In the genomic region with DNA sequence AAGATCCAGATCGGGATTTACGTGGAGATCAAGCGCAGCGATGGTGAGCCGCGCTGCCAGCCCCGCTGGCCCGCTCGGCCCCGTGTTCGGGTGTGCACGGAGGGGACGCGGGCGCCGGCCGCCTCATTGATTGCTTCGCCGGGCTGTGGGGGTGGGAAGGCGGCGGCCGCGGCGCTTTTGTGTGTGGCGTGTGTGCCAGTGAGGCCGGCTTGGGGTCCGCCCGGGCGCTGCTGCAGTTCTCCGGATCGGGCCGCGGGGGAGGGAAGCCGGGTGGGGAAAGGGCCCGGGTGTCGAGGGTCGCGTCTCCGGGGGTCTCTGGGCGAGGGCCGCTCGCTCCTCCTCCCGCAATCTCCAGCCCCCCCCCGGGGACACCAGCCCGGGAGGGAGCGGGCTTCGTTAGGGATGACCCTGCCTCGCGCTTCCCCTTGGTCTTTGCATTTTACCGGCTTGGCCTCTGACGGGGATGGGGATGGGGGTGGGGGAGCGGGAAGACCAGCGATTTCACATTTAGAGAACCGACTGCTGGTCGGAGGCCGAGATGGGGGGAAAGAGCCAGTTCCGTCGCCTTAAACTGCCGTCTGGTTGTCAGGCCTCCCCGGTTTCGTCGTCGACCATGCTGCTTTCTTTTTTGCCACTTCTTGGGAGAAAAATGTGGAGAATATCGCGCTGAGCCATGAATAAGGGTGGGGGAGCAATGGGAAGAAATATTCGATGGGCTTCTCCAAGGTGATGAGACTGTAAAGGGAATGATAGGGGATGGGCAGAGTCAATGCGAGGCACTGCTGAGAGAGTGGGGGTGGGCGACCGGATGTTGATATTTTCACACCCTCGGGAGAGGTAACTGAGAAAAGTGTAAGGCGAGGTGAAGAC, we compare ENCODE assay signal across 8 cellular contexts. TPM values are rescaled to one million over a fixed set of nuclear protein-coding genes. Genes with fewer than 3 reads are reported as not detected.
DNase-seq lines count a peak whose midpoint lies in the region; ATAC-seq lines count a peak whose summit lies in the region.

No MANE protein-coding gene starts in this region.

- peak overlapping the region; percentile 92 for H3K9ac ChIP-seq in NT2/D1 (ENCODE audit: insufficient read length, low read depth)

- ATAC-seq in HG02973 (IDR thresholded peaks at IDR 0.05; ENCODE audit: unreplicated experiment), result peak; percentile 24
- peak; percentile 28 to 31 for ATAC-seq in activated T-cell treated with anti-CD3 and anti-CD28 coated beads, Interleukin-2, amount 50 U/mL, for 72 hours (replicated peaks in 1 of 2)
- ATAC-seq in naive thymus-derived CD8-positive, alpha-beta T cell, result peak; percentile 8 to 35

- H3K27ac Mint-ChIP-seq in activated T-cell treated with anti-CD3 and anti-CD28 coated beads, Interleukin-2, amount 50 U/mL, for 72 hours, result peak overlapping the region; percentile 92
- peak overlapping the region; percentile 93 to 99 (median 98) for H3K27ac Mint-ChIP-seq in naive thymus-derived CD8-positive, alpha-beta T cell

- no peaks in the 10 kb centered on the region for H3K9me3 Mint-ChIP-seq in activated T-cell treated with anti-CD3 and anti-CD28 coated beads, Interleukin-2, amount 50 U/mL, for 72 hours
- no peaks in the 10 kb centered on the region for H3K9me3 Mint-ChIP-seq in naive thymus-derived CD8-positive, alpha-beta T cell

- H3K4me1 ChIP-seq in NT2/D1 (ENCODE audit: insufficient read depth, insufficient read length), result no peaks in the 10 kb centered on the region

- H3K9me3 ChIP-seq in NT2/D1 (ENCODE audit: insufficient read depth, low read length), result no peaks in the 10 kb centered on the region

- DNase-seq in SKM-1 treated with dmso at 0.1 percent for 144 hours (lab: John Stamatoyannopoulos, UW; ENCODE audit: unreplicated experiment) (peak; percentile 40), SKM-1 (lab: John Stamatoyannopoulos, UW; ENCODE audit: unreplicated experiment) (no peak), NT2/D1 (ENCODE audit: low read depth, low spot score) (no peak), fibroblast of gingiva (ENCODE audit: low read depth) (peak; percentile 33)
- DNase-seq in activated T-cell treated with anti-CD3 and anti-CD28 coated beads, Interleukin-2, amount 50 U/mL, for 72 hours, result peak; percentile 70
- DNase-seq in naive thymus-derived CD8-positive, alpha-beta T cell, result peak; percentile 28 to 75 (median 53)
- peak; percentile 72 for DNase-seq in stimulated activated naive CD4-positive, alpha-beta T cell treated with Interleukin-2 at 50 U/mL for 16 hours (lab: John Stamatoyannopoulos, UW)

- peaks cover 22 to 33% of the 10 kb centered on the region in 2 donors for H3K36me3 Mint-ChIP-seq in activated T-cell treated with anti-CD3 and anti-CD28 coated beads, Interleukin-2, amount 50 U/mL, for 72 hours (ENCODE audit: insufficient read depth in 2 of 2)
- H3K36me3 Mint-ChIP-seq in naive thymus-derived CD8-positive, alpha-beta T cell, result peaks cover 5 to 34% (median 12%) of the 10 kb centered on the region in 3 donors

- H3K36me3 ChIP-seq in NT2/D1 (ENCODE audit: insufficient read depth, insufficient read length, low read length), result peaks cover 12% of the 10 kb centered on the region

- POLR2A ChIA-PET in naive thymus-derived CD8-positive, alpha-beta T cell (lab: Charles Lee), result interaction anchor here (0.9 to 3.2 kb wide), 14 partner anchors 10 to 83 kb away, joined by 3 to 38 read pairs (median 6); no protein-coding TSS in a partner anchor

- H3K4me3 ChIP-seq in NT2/D1 (ENCODE audit: insufficient read length, low read depth), result peak overlapping the region; percentile 66

- no peaks in the 10 kb centered on the region for H3K27me3 ChIP-seq in NT2/D1 (ENCODE audit: insufficient read depth, insufficient read length)

- peaks cover 74% of the 10 kb centered on the region for H3K4me1 Mint-ChIP-seq in activated T-cell treated with anti-CD3 and anti-CD28 coated beads, Interleukin-2, amount 50 U/mL, for 72 hours (ENCODE audit: low read depth)
- H3K4me1 Mint-ChIP-seq in naive thymus-derived CD8-positive, alpha-beta T cell, result peaks cover 33 to 64% (median 58%) of the 10 kb centered on the region in 4 donors

- H3K4me3 Mint-ChIP-seq in activated T-cell treated with anti-CD3 and anti-CD28 coated beads, Interleukin-2, amount 50 U/mL, for 72 hours, result peak overlapping the region; percentile 93 to 98
- peak overlapping the region; percentile 89 to 99 (median 97) for H3K4me3 Mint-ChIP-seq in naive thymus-derived CD8-positive, alpha-beta T cell

- H3K27me3 Mint-ChIP-seq in activated T-cell treated with anti-CD3 and anti-CD28 coated beads, Interleukin-2, amount 50 U/mL, for 72 hours (ENCODE audit: low read depth), result no peaks in the 10 kb centered on the region
- no peaks in the 10 kb centered on the region for H3K27me3 Mint-ChIP-seq in naive thymus-derived CD8-positive, alpha-beta T cell

RNA-seq across cellular contexts. Expression of a gene that starts 0.7 kb away (rescaled TPM):
- 100 to 1,000 TPM; 158 to 193 TPM for total RNA-seq in activated T-cell treated with anti-CD3 and anti-CD28 coated beads, Interleukin-2, amount 50 U/mL, for 72 hours
- 100 to 1,000 TPM; 178 to 195 TPM for total RNA-seq in naive thymus-derived CD8-positive, alpha-beta T cell
- polyA plus RNA-seq in naive thymus-derived CD8-positive, alpha-beta T cell, result 100 to 1,000 TPM; 151 to 180 (median 173) TPM

Comparison
In these comparisons a context has a peak if more than half of its experiments do, and no peak if none do; other contexts are left out.
1. DNase-seq: peak in SKM-1 treated with dmso at 0.1 percent for 144 hours (single experiment), activated T-cell treated with anti-CD3 and anti-CD28 coated beads, Interleukin-2, amount 50 U/mL, for 72 hours (2 of 2), fibroblast of gingiva (single experiment), naive thymus-derived CD8-positive, alpha-beta T cell (10 of 10) and stimulated activated naive CD4-positive, alpha-beta T cell treated with Interleukin-2 at 50 U/mL for 16 hours (single experiment); none in SKM-1 (single experiment) and NT2/D1 (single experiment).
2. Peak in every context shown above with its lines, with median percentiles within 50 percentile points of each other: ATAC-seq.